In genomic region chrX:54049801-54050200, GRCh38 we compare ENCODE assay signal across 22 cellular contexts.
"Had no signal": no experiment of that assay in that cellular context is flagged by ENCODE, and none has a peak within 500 bp of the region (broad histone marks: within the 10 kb centered on the region; RNA-seq: fewer than 3 reads in every experiment).

No MANE protein-coding gene starts in this region.

- DNase-seq: activated CD4-positive, CD25-positive, alpha-beta regulatory T cell treated with anti-CD3 and anti-CD28 coated beads, Interleukin-2, amount 50 U/mL, for 72 hours; activated T-cell treated with anti-CD3 and anti-CD28 coated beads, Interleukin-2, amount 50 U/mL, for 1 hour; aorta; central memory CD4-positive, alpha-beta T cell; dermis blood vessel endothelial cell; effector memory CD4-positive, alpha-beta T cell; foreskin melanocyte; immature natural killer cell; left lung; stimulated activated CD4-positive, alpha-beta T cell treated with anti-CD3 and anti-CD28 coated beads, Interleukin-4, amount 100 ng/mL, for 24 hours; stimulated activated naive CD4-positive, alpha-beta T cell treated with Interleukin-2 at 50 U/mL for 16 hours had no signal

- H3K27ac Mint-ChIP-seq: activated naive CD4-positive, alpha-beta T cell treated with anti-CD3 and anti-CD28 coated beads, Interleukin-2, amount 50 U/mL, for 72 hours; activated T-helper 17 cell treated with anti-CD3 and anti-CD28 coated beads, Interleukin-2, amount 50 U/mL, for 72 hours; brain; immature natural killer cell; natural killer cell treated with Interleukin-12 subunit alpha and Interleukin-12 subunit beta and Interleukin-15 and Interleukin-18, amount 100 ng/mL, for 72 hours; type B pancreatic cell had no signal

- H3K27ac ChIP-seq: hepatocyte, left lung, neutrophil, parathyroid adenoma, thoracic aorta, vagina, VCaP had no signal

- H3K36me3 ChIP-seq: left lung, neutrophil, thoracic aorta, vagina had no signal

- H3K9me3 Mint-ChIP-seq: activated naive CD4-positive, alpha-beta T cell treated with anti-CD3 and anti-CD28 coated beads, Interleukin-2, amount 50 U/mL, for 72 hours; activated T-helper 17 cell treated with anti-CD3 and anti-CD28 coated beads, Interleukin-2, amount 50 U/mL, for 72 hours; immature natural killer cell; natural killer cell treated with Interleukin-12 subunit alpha and Interleukin-12 subunit beta and Interleukin-15 and Interleukin-18, amount 100 ng/mL, for 72 hours; type B pancreatic cell had no signal

- H3K27me3 Mint-ChIP-seq: activated T-helper 17 cell treated with anti-CD3 and anti-CD28 coated beads, Interleukin-2, amount 50 U/mL, for 72 hours; brain; type B pancreatic cell had no signal

- H3K4me3 Mint-ChIP-seq: activated T-helper 17 cell treated with anti-CD3 and anti-CD28 coated beads, Interleukin-2, amount 50 U/mL, for 72 hours; brain; immature natural killer cell; natural killer cell treated with Interleukin-12 subunit alpha and Interleukin-12 subunit beta and Interleukin-15 and Interleukin-18, amount 100 ng/mL, for 72 hours; type B pancreatic cell had no signal

- H3K4me1 ChIP-seq: left lung, parathyroid adenoma, vagina had no signal

- H3K36me3 Mint-ChIP-seq: activated naive CD4-positive, alpha-beta T cell treated with anti-CD3 and anti-CD28 coated beads, Interleukin-2, amount 50 U/mL, for 72 hours; immature natural killer cell; natural killer cell treated with Interleukin-12 subunit alpha and Interleukin-12 subunit beta and Interleukin-15 and Interleukin-18, amount 100 ng/mL, for 72 hours; type B pancreatic cell had no signal

- H3K4me3 ChIP-seq: hepatocyte, left lung, thoracic aorta, vagina had no signal

- H3K9me3 ChIP-seq: left lung, neutrophil, thoracic aorta, vagina had no signal

- ATAC-seq: activated naive CD4-positive, alpha-beta T cell treated with anti-CD3 and anti-CD28 coated beads, Interleukin-2, amount 50 U/mL, for 72 hours; activated T-helper 17 cell treated with anti-CD3 and anti-CD28 coated beads, Interleukin-2, amount 50 U/mL, for 72 hours; left lung; natural killer cell treated with Interleukin-12 subunit alpha and Interleukin-12 subunit beta and Interleukin-15 and Interleukin-18, amount 100 ng/mL, for 72 hours had no signal

- H3K27me3 ChIP-seq: hepatocyte, left lung, neutrophil, vagina had no signal
